19 cellular contexts compared by ENCODE assay signal in genomic region chr19:38145627-38146026, GRCh38.
DNase-seq lines count a peak whose midpoint lies in the region; ATAC-seq, FAIRE-seq and TF ChIP-seq lines count a peak whose summit lies in the region.
"Had no signal": no experiment of that assay in that cellular context is flagged by ENCODE, and none has a peak within 500 bp of the region (broad histone marks: within the 10 kb centered on the region; RNA-seq: fewer than 3 reads in every experiment).

No MANE protein-coding gene starts in this region.

- ATAC-seq in A549 = no peak
- ATAC-seq: activated CD8-positive, alpha-beta memory T cell treated with anti-CD3 and anti-CD28 coated beads, Interleukin-2, amount 10 ng/mL, durations not matched to agents 7 days and 5 days had no signal

- H3K18ac ChIP-seq in mesenchymal stem cell (ENCODE audit: low read depth in 1 of 2, low read length in 2 of 2) = no peak overlapping the region

- no peak overlapping the region for H3K23ac ChIP-seq in mesenchymal stem cell (ENCODE audit: low read length in 2 of 2)

- 81% methylated on average over 4 of the region's 4 CpGs for WGBS in A549 (ENCODE audit: missing lambda C conversion rate)
- WGBS in esophagus squamous epithelium, 2 donors = 38 to 41% methylated on average over 4 of the region's 4 CpGs
- 98% methylated on average over 3 of the region's 4 CpGs for WGBS in mesenchymal stem cell
- WGBS in small intestine, 3 donors = 75 to 81% (median 76%) methylated on average over 4 of the region's 4 CpGs

- no peak overlapping the region for H2AFZ ChIP-seq in mesenchymal stem cell (ENCODE audit: low read depth, low read length)

- no peak overlapping the region for H2BK15ac ChIP-seq in mesenchymal stem cell (ENCODE audit: low read depth, poor library complexity, severe bottlenecking)

- no peak overlapping the region for H2BK12ac ChIP-seq in mesenchymal stem cell (ENCODE audit: low read length in 2 of 2)

- H3K27ac ChIP-seq in A549 = no peak overlapping the region
- H3K27ac ChIP-seq in esophagus squamous epithelium = peak overlapping the region in 3 of 4 donors; percentile 43 to 75 (median 57)
- no peak overlapping the region for H3K27ac ChIP-seq in mesenchymal stem cell (ENCODE audit: low read length, poor library complexity, severe bottlenecking)
- no peak overlapping the region for H3K27ac ChIP-seq in small intestine (ENCODE audit: low read depth in 1 of 2, low read length in 1 of 2)
- H3K27ac ChIP-seq: HL-60, pancreas had no signal

- H3K4me1 ChIP-seq in A549 = no peaks in the 10 kb centered on the region
- H3K4me1 ChIP-seq in esophagus squamous epithelium = peaks cover 0 to 14% (median 10%) of the 10 kb centered on the region in 3 donors
- no peaks in the 10 kb centered on the region for H3K4me1 ChIP-seq in mesenchymal stem cell (ENCODE audit: control insufficient read depth, insufficient read depth, low read depth, low read length)
- H3K4me1 ChIP-seq in small intestine (ENCODE audit: control insufficient read depth in 2 of 2, insufficient read depth in 1 of 2, low read depth in 1 of 2, low read length in 1 of 2) = no peaks in the 10 kb centered on the region
- no peaks in the 10 kb centered on the region for H3K4me1 ChIP-seq in BE2C
- H3K4me1 ChIP-seq: Caco-2, pancreas had no signal

- H3K4me3 ChIP-seq in A549 = no peak overlapping the region
- H3K4me3 ChIP-seq in esophagus squamous epithelium = no peak overlapping the region
- H3K4me3 ChIP-seq in mesenchymal stem cell (ENCODE audit: insufficient read depth in 1 of 2, low read depth in 1 of 2, low read length in 2 of 2) = no peak overlapping the region
- no peak overlapping the region for H3K4me3 ChIP-seq in small intestine (ENCODE audit: low read depth in 1 of 2, low read length in 2 of 2)
- H3K4me3 ChIP-seq in BE2C (ENCODE audit: low read depth, low read length) = no peak overlapping the region
- H3K4me3 ChIP-seq: pancreas had no signal

- H3K4me2 ChIP-seq in A549 = no peak overlapping the region
- no peak overlapping the region for H3K4me2 ChIP-seq in mesenchymal stem cell (ENCODE audit: low read length, poor library complexity, severe bottlenecking)

- H3K79me1 ChIP-seq in mesenchymal stem cell (replicated peaks; ENCODE audit: low read length, poor library complexity, severe bottlenecking) = peaks cover 30% of the 10 kb centered on the region

- H2BK5ac ChIP-seq in mesenchymal stem cell (ENCODE audit: low read depth, low read length, poor library complexity, severe bottlenecking) = no peak overlapping the region

- H3K27me3 ChIP-seq in esophagus squamous epithelium (no peaks in the 10 kb centered on the region), mesenchymal stem cell (ENCODE audit: control insufficient read depth in 1 of 2, insufficient read depth in 1 of 2, low read length in 2 of 2) (no peaks in the 10 kb centered on the region), small intestine (ENCODE audit: control insufficient read depth in 2 of 2, insufficient read depth in 2 of 2, low read length in 2 of 2) (no peaks in the 10 kb centered on the region), BE2C (no peaks in the 10 kb centered on the region)
- H3K27me3 ChIP-seq: pancreas had no signal

- intact Hi-C loops in esophagus squamous epithelium (cut with DNase I) = no loop called here

- no peak for TF ChIP-seq EP300 in A549 (IDR thresholded peaks at IDR 0.05)

- no peak overlapping the region for H4K91ac ChIP-seq in mesenchymal stem cell (ENCODE audit: low read length)

- H3K36me3 ChIP-seq in esophagus squamous epithelium (peaks cover 0 to 29% (median 0%) of the 10 kb centered on the region in 3 donors), mesenchymal stem cell (ENCODE audit: control insufficient read depth in 1 of 2, insufficient read depth in 2 of 2, low read depth in 1 of 2, low read length in 2 of 2) (peaks cover 41 to 62% of the 10 kb centered on the region in 2 experiments), small intestine (ENCODE audit: control insufficient read depth in 2 of 2, insufficient read depth in 2 of 2, low read length in 2 of 2) (peaks cover 2 to 19% of the 10 kb centered on the region in 2 donors), BE2C (peaks cover 11% of the 10 kb centered on the region; the same call in 1 of the 2 replicates)

- TF ChIP-seq CTCF in A549 (IDR thresholded peaks at IDR 0.05) = no peak
- TF ChIP-seq CTCF in esophagus squamous epithelium (IDR thresholded peaks at IDR 0.05) = no peak
- no peak for TF ChIP-seq CTCF in BE2C (IDR thresholded peaks at IDR 0.05; ENCODE audit: low read depth, low read length)

- H3K9me3 ChIP-seq in A549 (no peaks in the 10 kb centered on the region), esophagus squamous epithelium (no peaks in the 10 kb centered on the region), mesenchymal stem cell (ENCODE audit: control insufficient read depth, low read length) (no peaks in the 10 kb centered on the region), small intestine (ENCODE audit: control insufficient read depth, low read depth) (no peaks in the 10 kb centered on the region), BE2C (no peaks in the 10 kb centered on the region)
- H3K9me3 ChIP-seq: Caco-2, pancreas had no signal

- no peak for TF ChIP-seq RAD21 in A549 (conservative IDR thresholded peaks at IDR 0.05 in 1 of 2, IDR thresholded peaks at IDR 0.05 in 1 of 2)

- TF ChIP-seq POLR2A in A549 (IDR thresholded peaks at IDR 0.05; ENCODE audit: low read length) (no peak), esophagus squamous epithelium (IDR thresholded peaks at IDR 0.05) (no peak)

- H3K9ac ChIP-seq in mesenchymal stem cell (ENCODE audit: low read length) = peak overlapping the region; percentile 48

- H2BK120ac ChIP-seq in mesenchymal stem cell (ENCODE audit: low read depth, low read length) = no peak overlapping the region

- DNase-seq in A549 (ENCODE audit: low read depth in 1 of 2, low spot score in 1 of 2) = no peak
- DNase-seq in MV-4-11 (lab: John Stamatoyannopoulos, UW) = peak; percentile 22
- DNase-seq in esophagus squamous epithelium (lab: John Stamatoyannopoulos, UW) = no peak
- DNase-seq in mesenchymal stem cell = no peak
- DNase-seq in small intestine = no peak
- no peak for DNase-seq in DMS114 treated with DMSO at 0.1 percent for 48 hours (lab: John Stamatoyannopoulos, UW; ENCODE audit: unreplicated experiment)
- DNase-seq in BE2C = no peak
- no peak for DNase-seq in T1000 (lab: John Stamatoyannopoulos, UW)
- DNase-seq: activated CD8-positive, alpha-beta memory T cell treated with anti-CD3 and anti-CD28 coated beads, Interleukin-2, amount 10 ng/mL, durations not matched to agents 7 days and 5 days; activated gamma-delta T cell treated with Interleukin-2 at 50 U/mL for 16 hours; Caco-2; GF-D8; islet precursor cell; KG1; NCI-H146; NCI-H524 treated with DMSO at 0.1 percent for 48 hours; pancreas had no signal

- no peak overlapping the region for H4K8ac ChIP-seq in mesenchymal stem cell (ENCODE audit: low read length)

- no peak overlapping the region for H3K14ac ChIP-seq in mesenchymal stem cell (ENCODE audit: low read length in 2 of 2)

- POLR2A ChIA-PET in A549 (lab: Yijun Ruan, JAX) = interaction anchor here (0.6 kb wide), 1 partner anchor 21 kb away, joined by 3 read pairs; no protein-coding TSS in a partner anchor

- peak; percentile 32 for FAIRE-seq in A549 (lab: Jason Lieb, UNC)
- no peak for FAIRE-seq in small intestine (lab: Jason Lieb, UNC)
- FAIRE-seq: astrocyte, pancreas had no signal

- no peak overlapping the region for H2AK5ac ChIP-seq in mesenchymal stem cell (ENCODE audit: low read length, severe bottlenecking)

- CTCF ChIA-PET in A549 (lab: Yijun Ruan, JAX) = interaction anchor here (0.6 to 7.2 kb wide), 8 partner anchors 13 to 243 kb away, joined by 3 to 129 read pairs (median 4); partner anchors contain the start of genes SIPA1L3 and WDR87

- H3K4ac ChIP-seq in mesenchymal stem cell (ENCODE audit: low read depth in 1 of 2, low read length in 2 of 2) = no peak overlapping the region

TF ChIP-seq in A549, 52 proteins besides CTCF, POLR2A, EP300 and RAD21 (continues in another document):
- no peak for TF ChIP-seq NFE2L2 (conservative IDR thresholded peaks at IDR 0.05; ENCODE audit: low read length)
- no peak for TF ChIP-seq FOSL2 (IDR thresholded peaks at IDR 0.05)
- TF ChIP-seq FOSL2 (CRISPR knock-in tag; IDR thresholded peaks at IDR 0.05) = no peak
- TF ChIP-seq HMGXB4 (CRISPR knock-in tag; IDR thresholded peaks at IDR 0.05; ENCODE audit: borderline replicate concordance) = no peak
- TF ChIP-seq GATA3 (IDR thresholded peaks at IDR 0.05; ENCODE audit: borderline replicate concordance) = no peak
- no peak for TF ChIP-seq TP53 (CRISPR knock-in tag; IDR thresholded peaks at IDR 0.05)
- TF ChIP-seq NR3C1 (IDR thresholded peaks at IDR 0.05) = no peak
- TF ChIP-seq MAX (IDR thresholded peaks at IDR 0.05) = no peak
- TF ChIP-seq MAZ (IDR thresholded peaks at IDR 0.05; ENCODE audit: borderline replicate concordance, low read depth, low read length) = no peak
- no peak for TF ChIP-seq PBX3 (IDR thresholded peaks at IDR 0.05)

Comparison
In these comparisons a context has a peak if more than half of its experiments do, and no peak if none do; other contexts are left out.
1. H3K27ac ChIP-seq: peak in esophagus squamous epithelium (3 of 4); none in A549 (0 of 2), mesenchymal stem cell (single experiment) and small intestine (0 of 2).